ENCODE assay signal across 27 cellular contexts in the genomic region with DNA sequence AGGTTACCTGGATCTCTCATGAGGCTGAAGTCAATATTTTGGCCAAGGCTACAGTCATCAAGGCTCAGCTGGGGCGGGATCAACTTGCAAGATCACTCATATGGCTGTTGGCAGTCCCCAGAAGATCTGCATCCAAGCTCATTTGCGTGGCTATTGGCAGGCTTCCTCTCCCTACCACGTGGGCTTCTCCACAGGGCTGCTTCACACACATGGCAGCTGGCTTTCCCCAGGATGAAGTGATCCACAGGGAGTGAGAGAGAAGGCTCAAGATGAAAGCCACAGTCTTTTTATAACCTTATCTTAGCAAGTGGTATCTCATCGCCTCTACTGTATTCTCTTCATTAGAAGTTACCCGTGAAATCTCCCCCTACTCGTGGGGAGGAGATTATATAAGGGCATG.
DNase-seq lines count a peak whose midpoint lies in the region; ATAC-seq, FAIRE-seq and TF ChIP-seq lines count a peak whose summit lies in the region.
"Had no signal": no experiment of that assay in that cellular context is flagged by ENCODE, and none has a peak within 500 bp of the region (broad histone marks: within the 10 kb centered on the region; RNA-seq: fewer than 3 reads in every experiment).

No MANE protein-coding gene starts in this region.

- H3K23me2 ChIP-seq in H1 (ENCODE audit: low read depth, low read length) = no peaks in the 10 kb centered on the region

- no peak overlapping the region; the same call in 1 of the 2 replicates for H4K91ac ChIP-seq in IMR-90 (ENCODE audit: insufficient read depth, low read depth, low read length)
- no peak overlapping the region for H4K91ac ChIP-seq in H1 (replicated peaks; ENCODE audit: insufficient read length, low read length)

- H4K5ac ChIP-seq in IMR-90 (ENCODE audit: low read depth, low read length) = no peak overlapping the region
- H4K5ac ChIP-seq in H1 (ENCODE audit: insufficient read length, low read depth, low read length) = no peak overlapping the region

- dilution Hi-C loops in IMR-90 (cut with HindIII; ENCODE audit: low sequenced_read_pairs, unreplicated experiment) = no loop called here

- TF ChIP-seq EP300 in H1 (IDR thresholded peaks at IDR 0.05; ENCODE audit: borderline replicate concordance in 1 of 2, low read depth in 2 of 2, low read length in 2 of 2) = no peak

- H3K4me1 Mint-ChIP-seq in natural killer cell = peaks cover 28 to 37% of the 10 kb centered on the region in 2 donors

- no peak overlapping the region for H3K14ac ChIP-seq in IMR-90 (replicated peaks; ENCODE audit: low read depth, low read length)
- no peak overlapping the region for H3K14ac ChIP-seq in H1 (ENCODE audit: insufficient read length)

- no peaks in the 10 kb centered on the region for H3K9me3 Mint-ChIP-seq in natural killer cell
- H3K9me3 Mint-ChIP-seq: activated T-cell treated with anti-CD3 and anti-CD28 coated beads, Interleukin-2, amount 50 U/mL, for 24 hours; CD8-positive, alpha-beta T cell; stimulated activated naive CD8-positive, alpha-beta T cell treated with anti-CD3 and anti-CD28 coated beads, Interleukin-15, Interleukin-2, amounts not matched to agents 100 ng/mL and 50 ng/mL, for 24 hours had no signal

- H3K18ac ChIP-seq in IMR-90 (ENCODE audit: low read depth, low read length) = no peak overlapping the region
- H3K18ac ChIP-seq in H1 (ENCODE audit: extremely low read depth, low read length) = no peak overlapping the region

- 0 out of 2 replicates have a peak, but pooled peaks cover 4% of the 10 kb centered on the region for H3K9me3 ChIP-seq in BLaER1
- H3K9me3 ChIP-seq in IMR-90 (ENCODE audit: control insufficient read depth, insufficient read depth, low read length) = no peaks in the 10 kb centered on the region
- H3K9me3 ChIP-seq in H1 (ENCODE audit: insufficient read depth in 2 of 2, low read depth in 1 of 2, low read length in 1 of 2) = peaks cover 0 to 4% of the 10 kb centered on the region in 2 experiments; a peak in 1 of 4 replicates
- H3K9me3 ChIP-seq: neutrophil, tibial nerve had no signal

- in situ Hi-C loops in IMR-90 (cut with MboI; ENCODE audit: low sequenced_read_pairs) = loop anchor here (10.0 kb wide), 3 partner anchors 321 to 471 kb away; no protein-coding TSS in a partner anchor
- in situ Hi-C loops in GM13977 (cut with MboI; ENCODE audit: low pct_unique_long_range_greater_than_20kb, low sequenced_read_pairs, unreplicated experiment) = loop anchor here (25.0 kb wide), 1 partner anchor 473 kb away; no protein-coding TSS in a partner anchor

- POLR2A ChIA-PET in IMR-90 (lab: Charles Lee; ENCODE audit: unreplicated experiment) = no interaction called here
- POLR2A ChIA-PET in H1 (lab: Charles Lee; ENCODE audit: partially characterized antibody) = no interaction called here

- ATAC-seq in IMR-90 (ENCODE audit: low read depth) = no peak
- no peak for ATAC-seq in natural killer cell
- no peak for ATAC-seq in HG02973 (IDR thresholded peaks at IDR 0.05; ENCODE audit: unreplicated experiment)
- ATAC-seq: Right ventricle myocardium inferior had no signal

- H3K4me3 ChIP-seq in BLaER1 = no peak overlapping the region
- H3K4me3 ChIP-seq in IMR-90 (ENCODE audit: insufficient read depth, low read depth, low read length) = no peak overlapping the region
- no peak overlapping the region for H3K4me3 ChIP-seq in H1 (ENCODE audit: extremely low read depth in 1 of 4, insufficient read depth in 2 of 4, low read depth in 3 of 4, low read length in 4 of 4)
- H3K4me3 ChIP-seq: tibial nerve had no signal

- H3K27ac Mint-ChIP-seq in natural killer cell = peak overlapping the region; percentile 79 to 95
- H3K27ac Mint-ChIP-seq: activated T-cell treated with anti-CD3 and anti-CD28 coated beads, Interleukin-2, amount 50 U/mL, for 24 hours; CD8-positive, alpha-beta T cell; stimulated activated naive CD8-positive, alpha-beta T cell treated with anti-CD3 and anti-CD28 coated beads, Interleukin-15, Interleukin-2, amounts not matched to agents 100 ng/mL and 50 ng/mL, for 24 hours had no signal

- no peaks in the 10 kb centered on the region for H4K20me1 ChIP-seq in BLaER1
- H4K20me1 ChIP-seq in IMR-90 (ENCODE audit: insufficient read depth, low read length) = no peaks in the 10 kb centered on the region
- no peaks in the 10 kb centered on the region for H4K20me1 ChIP-seq in H1 (replicated peaks in 1 of 2; ENCODE audit: control insufficient read depth in 1 of 2, insufficient read depth in 2 of 2, low read length in 2 of 2)

- H2AK5ac ChIP-seq in IMR-90 (ENCODE audit: low read depth, low read length) = no peak overlapping the region
- no peak overlapping the region for H2AK5ac ChIP-seq in H1 (ENCODE audit: low read depth, low read length)

- no peak overlapping the region for H3K23ac ChIP-seq in IMR-90 (ENCODE audit: low read depth, low read length)
- H3K23ac ChIP-seq in H1 (ENCODE audit: insufficient read length) = no peak overlapping the region

- no peak overlapping the region for H2AK9ac ChIP-seq in IMR-90 (replicated peaks; ENCODE audit: low read depth, low read length, poor library complexity)

- H3K56ac ChIP-seq in IMR-90 (ENCODE audit: extremely low read depth, insufficient read depth, low read length) = no peak overlapping the region
- H3K56ac ChIP-seq in H1 (replicated peaks; ENCODE audit: insufficient read length, low read depth, low read length) = no peak overlapping the region

- H2BK20ac ChIP-seq in IMR-90 (ENCODE audit: low read depth, low read length) (no peak overlapping the region), H1 (ENCODE audit: low read length) (no peak overlapping the region)

- no TSS peak for BruUV-seq in IMR-90 (replicated peaks; lab: Mats Ljungman, UMichigan)

- H2BK5ac ChIP-seq in IMR-90 (ENCODE audit: low read depth, low read length, poor library complexity, severe bottlenecking) (no peak overlapping the region), H1 (ENCODE audit: low read depth, low read length) (no peak overlapping the region)

- no peaks in the 10 kb centered on the region for H3K36me3 ChIP-seq in BLaER1
- H3K36me3 ChIP-seq in IMR-90 (ENCODE audit: control insufficient read depth, insufficient read depth, low read length) = no peaks in the 10 kb centered on the region
- H3K36me3 ChIP-seq in H1 (ENCODE audit: control insufficient read depth in 2 of 4, insufficient read depth in 4 of 4, low read length in 3 of 4) = peaks cover 0 to 2% (median 0%) of the 10 kb centered on the region in 4 experiments; a peak in 2 of 8 replicates
- H3K36me3 ChIP-seq: neutrophil, tibial nerve had no signal

- H2BK12ac ChIP-seq in H1 (ENCODE audit: low read depth, low read length) = no peak overlapping the region

- H4K8ac ChIP-seq in IMR-90 (ENCODE audit: low read depth in 2 of 2, low read length in 2 of 2) (no peak overlapping the region), H1 (ENCODE audit: extremely low read depth, insufficient read depth, low read length) (no peak overlapping the region)

- H3K4me2 ChIP-seq in BLaER1 (peak overlapping the region; percentile 13), IMR-90 (ENCODE audit: low read depth, low read length) (no peak overlapping the region), H1 (ENCODE audit: insufficient read depth in 1 of 2, low read depth in 2 of 2, low read length in 2 of 2) (no peak overlapping the region)

- TF ChIP-seq CTCF in IMR-90 (conservative IDR thresholded peaks at IDR 0.05; ENCODE audit: low read depth, low read length) (no peak), H1 (IDR thresholded peaks at IDR 0.05; ENCODE audit: control extremely low read depth in 1 of 3, insufficient read depth in 1 of 3, low read depth in 1 of 3, low read length in 3 of 3) (no peak), natural killer cell (IDR thresholded peaks at IDR 0.05) (no peak), GM13977 (IDR thresholded peaks at IDR 0.05; ENCODE audit: extremely low read depth, insufficient read depth, missing control alignments) (no peak)

- CTCF ChIA-PET in IMR-90 (lab: Yijun Ruan, JAX) (no interaction called here), H1 (lab: Charles Lee; ENCODE audit: partially characterized antibody) (interaction anchor here (0.9 to 1.5 kb wide), 4 partner anchors 16 to 469 kb away, joined by 3 to 6 read pairs (median 4); no protein-coding TSS in a partner anchor)

- WGBS in IMR-90 (ENCODE audit: extremely low coverage in 2 of 2, insufficient read length in 1 of 2), 2 experiments = no CpG with 5 or more reads among the region's 6 CpGs
- WGBS in H1 (ENCODE audit: extremely low coverage in 1 of 2, insufficient coverage in 1 of 2, insufficient read length in 1 of 2, insufficient replicate concordance in 2 of 2, low coverage in 1 of 2, low lambda C conversion rate in 2 of 2, missing lambda C conversion rate in 1 of 2), 2 experiments = 68% methylated on average over 6 of the region's 6 CpGs; no CpG with 5 or more reads in 1 of the 2 experiments

- no peaks in the 10 kb centered on the region for H3K9me1 ChIP-seq in IMR-90 (ENCODE audit: insufficient read depth, low read length)

- H3K27ac ChIP-seq in BLaER1 = no peak overlapping the region
- H3K27ac ChIP-seq in IMR-90 (ENCODE audit: insufficient read depth, low read length) = no peak overlapping the region
- no peak overlapping the region for H3K27ac ChIP-seq in H1 (ENCODE audit: low read depth, low read length)
- H3K27ac ChIP-seq: neutrophil, tibial nerve had no signal

- TF ChIP-seq RAD21 in IMR-90 (IDR thresholded peaks at IDR 0.05; ENCODE audit: low read length) = no peak
- no peak for TF ChIP-seq RAD21 in H1 (IDR thresholded peaks at IDR 0.05 in 1 of 2, conservative IDR thresholded peaks at IDR 0.05 in 1 of 2; ENCODE audit: low read depth in 2 of 2, low read length in 2 of 2)

- H3K4ac ChIP-seq in IMR-90 (ENCODE audit: low read depth, low read length) (no peak overlapping the region), H1 (replicated peaks; ENCODE audit: insufficient read length, low read depth, low read length) (no peak overlapping the region)

- H3K4me3 Mint-ChIP-seq in natural killer cell = no peak overlapping the region
- H3K4me3 Mint-ChIP-seq: activated T-cell treated with anti-CD3 and anti-CD28 coated beads, Interleukin-2, amount 50 U/mL, for 24 hours; CD8-positive, alpha-beta T cell; stimulated activated naive CD8-positive, alpha-beta T cell treated with anti-CD3 and anti-CD28 coated beads, Interleukin-15, Interleukin-2, amounts not matched to agents 100 ng/mL and 50 ng/mL, for 24 hours had no signal

- no peak overlapping the region for H2AFZ ChIP-seq in IMR-90 (replicated peaks; ENCODE audit: low read length, poor library complexity)
- 0 out of 2 replicates have a peak overlapping the region, but pooled peaks have one; percentile 47 for H2AFZ ChIP-seq in H1 (ENCODE audit: low read length)

- intact Hi-C loops in IMR-90 (cut with micrococcal nuclease) = no loop called here
- intact Hi-C loops in natural killer cell (cut with micrococcal nuclease) = loop anchor here (2.0 to 5.0 kb wide), 3 partner anchors 145 to 762 kb away; no protein-coding TSS in a partner anchor
- intact Hi-C loops in head of caudate nucleus (cut with DNase I) = loop anchor here (2.0 kb wide), 1 partner anchor 469 kb away; no protein-coding TSS in a partner anchor

- TF ChIP-seq POLR2A in IMR-90 (IDR thresholded peaks at IDR 0.05; ENCODE audit: low read depth, low read length) = no peak
- no peak for TF ChIP-seq POLR2A in H1 (IDR thresholded peaks at IDR 0.05; ENCODE audit: control extremely low read depth in 1 of 2, low read depth in 2 of 2, low read length in 2 of 2)

- H3K27me3 ChIP-seq in BLaER1 (no peaks in the 10 kb centered on the region), IMR-90 (ENCODE audit: control insufficient read depth, insufficient read depth, low read length) (no peaks in the 10 kb centered on the region), H1 (replicated peaks in 1 of 4; ENCODE audit: control insufficient read depth in 3 of 4, extremely low read depth in 1 of 4, insufficient read depth in 3 of 4, low read length in 3 of 4) (no peaks in the 10 kb centered on the region)
- H3K27me3 ChIP-seq: neutrophil, tibial nerve had no signal

- H3K9ac ChIP-seq in BLaER1 (no peak overlapping the region), IMR-90 (ENCODE audit: low read depth, low read length) (no peak overlapping the region), H1 (replicated peaks in 1 of 4; ENCODE audit: extremely low read depth in 1 of 4, low read depth in 3 of 4, low read length in 3 of 4) (no peak overlapping the region)

- H2BK15ac ChIP-seq in IMR-90 (ENCODE audit: low read depth, low read length) (0 out of 3 replicates have a peak overlapping the region, but pooled peaks have one; percentile 71), H1 (ENCODE audit: low read length) (no peak overlapping the region)

- DNase-seq in IMR-90 = no peak
- no peak for DNase-seq in H1 (ENCODE audit: low read depth in 1 of 2, low spot score in 2 of 2)
- DNase-seq in natural killer cell = no peak
- DNase-seq in GM03348 (ENCODE audit: low spot score) = no peak
- no peak for DNase-seq in GM13977 (ENCODE audit: low spot score)
- DNase-seq in head of caudate nucleus = no peak
- DNase-seq: activated CD4-positive, alpha-beta T cell treated with anti-CD3 and anti-CD28 coated beads for 1 hour; activated CD8-positive, alpha-beta memory T cell treated with anti-CD3 and anti-CD28 coated beads for 24 hours; activated naive CD4-positive, alpha-beta T cell treated with Interleukin-2 at 50 U/mL for 16 hours; activated T-cell treated with anti-CD3 and anti-CD28 coated beads, Interleukin-2, amount 50 U/mL, for 24 hours; amniotic stem cell; CD8-positive, alpha-beta T cell; DMS53; foreskin melanocyte; islet precursor cell; NCI-H146; NCI-H2171; stimulated activated CD4-positive, alpha-beta T cell treated with anti-CD3 and anti-CD28 coated beads, Interleukin-4, amount 100 ng/mL, for 24 hours; SW 1271 had no signal

- no peaks in the 10 kb centered on the region for H3K79me1 ChIP-seq in IMR-90 (ENCODE audit: low read depth in 1 of 2, low read length in 2 of 2)
- no peaks in the 10 kb centered on the region for H3K79me1 ChIP-seq in H1 (ENCODE audit: low read depth, low read length)

- no peak for FAIRE-seq in H1 (lab: Jason Lieb, UNC)
- FAIRE-seq: bronchial epithelial cell, GM12891 had no signal

- H2BK120ac ChIP-seq in IMR-90 (ENCODE audit: low read depth, low read length) (no peak overlapping the region), H1 (replicated peaks; ENCODE audit: low read depth, low read length) (no peak overlapping the region)

- no peaks in the 10 kb centered on the region for H3K36me3 Mint-ChIP-seq in natural killer cell
- H3K36me3 Mint-ChIP-seq: CD8-positive, alpha-beta T cell had no signal

- H3K79me2 ChIP-seq in H1 (ENCODE audit: control insufficient read depth in 1 of 2, insufficient read depth in 2 of 2, low read length in 2 of 2) = no peaks in the 10 kb centered on the region

- no peaks in the 10 kb centered on the region for H3K27me3 Mint-ChIP-seq in natural killer cell (ENCODE audit: low read depth in 2 of 2)
- H3K27me3 Mint-ChIP-seq: stimulated activated naive CD8-positive, alpha-beta T cell treated with anti-CD3 and anti-CD28 coated beads, Interleukin-15, Interleukin-2, amounts not matched to agents 100 ng/mL and 50 ng/mL, for 24 hours had no signal

- peaks cover 19% of the 10 kb centered on the region for H3K4me1 ChIP-seq in BLaER1
- no peaks in the 10 kb centered on the region for H3K4me1 ChIP-seq in IMR-90 (ENCODE audit: control insufficient read depth, insufficient read depth, low read length)
- H3K4me1 ChIP-seq in H1 (replicated peaks in 1 of 4; ENCODE audit: control insufficient read depth in 3 of 4, insufficient read depth in 4 of 4, low read length in 3 of 4) = no peaks in the 10 kb centered on the region
